Comparison of ENCODE assay signal across 1 cellular context in the genomic region with DNA sequence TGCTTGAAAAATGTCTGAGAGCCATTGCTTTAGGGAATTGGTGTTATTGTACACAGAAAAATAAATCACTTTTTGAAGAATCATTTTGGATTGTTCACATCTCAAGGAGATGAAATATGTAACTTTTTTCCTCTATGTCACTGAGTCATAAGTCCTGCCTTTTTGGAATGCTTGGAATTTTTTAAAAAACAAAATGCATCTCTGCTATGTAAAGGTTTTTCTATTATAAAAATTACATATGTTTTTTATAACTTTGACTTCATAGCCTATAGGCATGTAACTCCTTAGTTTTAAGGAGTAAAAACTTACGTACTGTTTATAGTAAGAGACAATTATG.
TF ChIP-seq lines count a peak whose summit lies in the region.

No MANE protein-coding gene starts in this region.

TF ChIP-seq in IMR-90, 13 proteins besides CTCF, POLR2A, EP300 and RAD21:
- TF ChIP-seq FOS (IDR thresholded peaks at IDR 0.05; ENCODE audit: low read depth, low read length), result no peak
